Comparison of ENCODE assay signal across 8 cellular contexts in genomic region chr11:36288442-36289225, GRCh38. TPM values are rescaled to one million over a fixed set of nuclear protein-coding genes. Genes with fewer than 3 reads are reported as not detected.
DNase-seq lines count a peak whose midpoint lies in the region; ATAC-seq and TF ChIP-seq lines count a peak whose summit lies in the region.

No MANE protein-coding gene starts in this region.

- H3K4me3 Mint-ChIP-seq in activated naive CD8-positive, alpha-beta T cell treated with anti-CD3 and anti-CD28 coated beads, Interleukin-2, amount 10 ng/mL, durations not matched to agents 7 days and 5 days: peak overlapping the region; percentile 89

- H3K27ac ChIP-seq in thyroid gland (peak overlapping the region in 2 of 3 donors; percentile 12 to 66), caudate nucleus (ENCODE audit: low read depth, low read length) (no peak overlapping the region)

- peak overlapping the region; percentile 88 for H3K27ac Mint-ChIP-seq in activated naive CD8-positive, alpha-beta T cell treated with anti-CD3 and anti-CD28 coated beads, Interleukin-2, amount 10 ng/mL, durations not matched to agents 7 days and 5 days

- WGBS in thyroid gland, 2 donors: 30 to 41% methylated on average over 31 of the region's 31 CpGs

- intact Hi-C loops in left colon (cut with DNase I, micrococcal nuclease): no loop called here
- intact Hi-C loops in thyroid gland (cut with DNase I): no loop called here

- peak; percentile 5 for ATAC-seq in HG03439 (IDR thresholded peaks at IDR 0.05; ENCODE audit: unreplicated experiment)
- ATAC-seq in activated naive CD8-positive, alpha-beta T cell treated with anti-CD3 and anti-CD28 coated beads, Interleukin-2, amount 10 ng/mL, durations not matched to agents 7 days and 5 days (ENCODE audit: low read depth): no peak
- peak; percentile 17 for ATAC-seq in left colon
- ATAC-seq in GM18517 (IDR thresholded peaks at IDR 0.05; ENCODE audit: unreplicated experiment): no peak

- DNase-seq in AG09309 (ENCODE audit: low read depth): no peak
- DNase-seq in activated naive CD8-positive, alpha-beta T cell treated with anti-CD3 and anti-CD28 coated beads, Interleukin-2, amount 10 ng/mL, durations not matched to agents 7 days and 5 days: no peak
- no peak for DNase-seq in left colon
- peak in 1 of 2 donors; percentile 5 for DNase-seq in thyroid gland
- no peak for DNase-seq in caudate nucleus (lab: John Stamatoyannopoulos, UW)
- no peak for DNase-seq in NCI-H2171 treated with DMSO at 0.1 percent for 48 hours (lab: John Stamatoyannopoulos, UW)

- TF ChIP-seq POLR2A in thyroid gland (IDR thresholded peaks at IDR 0.05): no peak

- H3K9me3 Mint-ChIP-seq in activated naive CD8-positive, alpha-beta T cell treated with anti-CD3 and anti-CD28 coated beads, Interleukin-2, amount 10 ng/mL, durations not matched to agents 7 days and 5 days: no peaks in the 10 kb centered on the region

- H3K36me3 Mint-ChIP-seq in activated naive CD8-positive, alpha-beta T cell treated with anti-CD3 and anti-CD28 coated beads, Interleukin-2, amount 10 ng/mL, durations not matched to agents 7 days and 5 days: no peaks in the 10 kb centered on the region

- H3K4me1 ChIP-seq in thyroid gland: peaks cover 5 to 7% of the 10 kb centered on the region in 2 donors

- H3K4me3 ChIP-seq in AG09309 (ENCODE audit: control insufficient read depth, low read depth, low read length) (peak overlapping the region; percentile 69), thyroid gland (replicated peaks in 1 of 3) (peak overlapping the region in 2 of 3 donors; percentile 52 to 62)

- H3K27me3 Mint-ChIP-seq in activated naive CD8-positive, alpha-beta T cell treated with anti-CD3 and anti-CD28 coated beads, Interleukin-2, amount 10 ng/mL, durations not matched to agents 7 days and 5 days: peaks cover 8% of the 10 kb centered on the region

- no peak for TF ChIP-seq CTCF in AG09309 (IDR thresholded peaks at IDR 0.05; ENCODE audit: control insufficient read depth, insufficient read depth, low read depth, low read length, missing control alignments)
- TF ChIP-seq CTCF in thyroid gland (IDR thresholded peaks at IDR 0.05): no peak

- no peaks in the 10 kb centered on the region for H3K27me3 ChIP-seq in thyroid gland

- POLR2A ChIA-PET in activated naive CD8-positive, alpha-beta T cell treated with anti-CD3 and anti-CD28 coated beads, Interleukin-2, amount 10 ng/mL, durations not matched to agents 7 days and 5 days (lab: Charles Lee): interaction anchor here (0.5 to 1.0 kb wide), 3 partner anchors 9 to 295 kb away, joined by 3 to 4 read pairs (median 3); partner anchors contain the start of gene TRAF6

- H3K36me3 ChIP-seq in thyroid gland: no peaks in the 10 kb centered on the region

- no peaks in the 10 kb centered on the region for H3K9me3 ChIP-seq in thyroid gland

- peaks cover 20% of the 10 kb centered on the region for H3K4me1 Mint-ChIP-seq in activated naive CD8-positive, alpha-beta T cell treated with anti-CD3 and anti-CD28 coated beads, Interleukin-2, amount 10 ng/mL, durations not matched to agents 7 days and 5 days

RNA-seq across cellular contexts. Expression of gene COMMD9, which starts 0.6 kb away (rescaled TPM):
- 10 to 100 TPM; 40.9 to 43.4 TPM for total RNA-seq in activated naive CD8-positive, alpha-beta T cell treated with anti-CD3 and anti-CD28 coated beads, Interleukin-2, amount 10 ng/mL, durations not matched to agents 7 days and 5 days
- total RNA-seq in left colon (10 to 100 TPM; 38.1 to 42.2 TPM), thyroid gland (10 to 100 TPM; 43.5 to 52.6 (median 51.0) TPM)

RNA-seq across cellular contexts. Expression of gene PRR5L, which starts 7.5 kb away (rescaled TPM):
- total RNA-seq in activated naive CD8-positive, alpha-beta T cell treated with anti-CD3 and anti-CD28 coated beads, Interleukin-2, amount 10 ng/mL, durations not matched to agents 7 days and 5 days: 10 to 100 TPM; 23.6 to 29.1 TPM
- total RNA-seq in left colon (100 to 1,000 TPM; 172 to 264 TPM), thyroid gland (10 to 100 TPM in 1 of 4 donors, 1 to 10 TPM in 3; 4.7 to 11.5 (median 6.0) TPM)

Comparison
In these comparisons a context has a peak if more than half of its experiments do, and no peak if none do; other contexts are left out.
1. ATAC-seq: peak in HG03439 (single experiment) and left colon (single experiment); none in activated naive CD8-positive, alpha-beta T cell treated with anti-CD3 and anti-CD28 coated beads, Interleukin-2, amount 10 ng/mL, durations not matched to agents 7 days and 5 days (single experiment) and GM18517 (single experiment).
2. RNA of gene PRR5L, which starts 7.5 kb away (total RNA-seq): 172 to 264 TPM in left colon; 23.6 to 29.1 TPM in activated naive CD8-positive, alpha-beta T cell treated with anti-CD3 and anti-CD28 coated beads, Interleukin-2, amount 10 ng/mL, durations not matched to agents 7 days and 5 days and 4.7 to 11.5 TPM in thyroid gland; every median in the first group is over 4 times any median in the second.